In genomic region chr14:63764103-63764502, GRCh38 we compare ENCODE assay signal across 27 cellular contexts.
"Had no signal": no experiment of that assay in that cellular context is flagged by ENCODE, and none has a peak within 500 bp of the region (broad histone marks: within the 10 kb centered on the region; RNA-seq: fewer than 3 reads in every experiment).

No MANE protein-coding gene starts in this region.

- H3K27me3 ChIP-seq: brain microvascular endothelial cell, foreskin keratinocyte, heart left ventricle, left lung, pancreas, uterus had no signal

- H3K27ac ChIP-seq: brain microvascular endothelial cell, coronary artery, foreskin keratinocyte, heart left ventricle, left lung, lower lobe of right lung, pancreas, psoas muscle, thoracic aorta, uterus had no signal

- H3K36me3 ChIP-seq: brain microvascular endothelial cell, heart left ventricle, left lung, lower lobe of right lung, pancreas, thoracic aorta, uterus had no signal

- H3K9me3 ChIP-seq: heart left ventricle, left lung, lower lobe of right lung, pancreas, psoas muscle, thoracic aorta, uterus had no signal

- H3K4me1 ChIP-seq: foreskin keratinocyte, lower lobe of right lung, pancreas, psoas muscle, uterus had no signal

- DNase-seq: activated CD4-positive, alpha-beta memory T cell treated with anti-CD3 and anti-CD28 coated beads, Interleukin-2, amount 10 ng/mL, durations not matched to agents 7 days and 5 days; activated CD4-positive, alpha-beta T cell treated with anti-CD3 and anti-CD28 coated beads for 1 hour; activated CD4-positive, alpha-beta T cell treated with anti-CD3 and anti-CD28 coated beads, Interleukin-2, amount 10 ng/mL, durations not matched to agents 7 days and 5 days; activated CD8-positive, alpha-beta memory T cell treated with anti-CD3 and anti-CD28 coated beads, Interleukin-2, amount 50 U/mL, for 48 hours; activated gamma-delta T cell treated with Interleukin-2 at 50 U/mL for 16 hours; activated naive CD4-positive, alpha-beta T cell treated with anti-CD3 and anti-CD28 coated beads, Interleukin-2, amount 50 U/mL, for 16 hours; activated T-cell treated with anti-CD3 and anti-CD28 coated beads, Interleukin-2, amount 50 U/mL, for 24 hours; amniotic stem cell; brain microvascular endothelial cell; foreskin keratinocyte; heart left ventricle; kidney glomerular epithelial cell; left lung; lower lobe of right lung; naive B cell; nephron progenitor cell; pancreas; psoas muscle; stimulated activated CD4-positive, alpha-beta T cell treated with anti-CD3 and anti-CD28 coated beads, Interleukin-2, amount 100 ng/mL, for 48 hours; T-helper 17 cell; T1000; uterus had no signal

- FAIRE-seq: astrocyte, endothelial cell of umbilical vein, pancreas had no signal

- ATAC-seq: foreskin keratinocyte, heart left ventricle, left lung, lower lobe of right lung, pancreas, psoas muscle, T-helper 17 cell, WTC11 had no signal

- H3K4me3 ChIP-seq: coronary artery, heart left ventricle, left lung, lower lobe of right lung, pancreas, psoas muscle, thoracic aorta, uterus had no signal
